8 cellular contexts compared by ENCODE assay signal in genomic region chr12:46217686-46218508, GRCh38. TPM values are rescaled to one million over a fixed set of nuclear protein-coding genes. Genes with fewer than 3 reads are reported as not detected.
DNase-seq lines count a peak whose midpoint lies in the region; ATAC-seq and TF ChIP-seq lines count a peak whose summit lies in the region.

No MANE protein-coding gene starts in this region.

- BruUV-seq in A673 (replicated peaks; lab: Mats Ljungman, UMichigan): no TSS peak

- H3K27ac ChIP-seq in right cardiac atrium (ENCODE audit: low read length) (no peak overlapping the region), upper lobe of left lung (peak overlapping the region in 3 of 4 donors; percentile 15 to 74 (median 53)), A673 (ENCODE audit: low read depth, low read length, poor library complexity, severe bottlenecking) (no peak overlapping the region)
- peak overlapping the region; percentile 92 for H3K27ac ChIP-seq in effector memory CD4-positive, alpha-beta T cell (ENCODE audit: insufficient read depth, low read length, poor library complexity, severe bottlenecking)

- ATAC-seq in right cardiac atrium (peak; percentile 36 to 46), Right ventricle myocardium inferior (no peak), HG03039 (IDR thresholded peaks at IDR 0.05; ENCODE audit: unreplicated experiment) (peak; percentile 48), upper lobe of left lung (ENCODE audit: low FRiP score in 2 of 2) (peak; percentile 79 to 81)

- TF ChIP-seq CTCF in upper lobe of left lung (IDR thresholded peaks at IDR 0.05): no peak
- TF ChIP-seq CTCF in A673 (conservative IDR thresholded peaks at IDR 0.05; ENCODE audit: low read depth, low read length): no peak

- H3K4me1 ChIP-seq in right cardiac atrium (ENCODE audit: control insufficient read depth, insufficient read depth, low read length) (peaks cover 6% of the 10 kb centered on the region), upper lobe of left lung (peaks cover 18 to 28% (median 23%) of the 10 kb centered on the region in 4 donors), A673 (ENCODE audit: insufficient read depth, low read length, poor library complexity, severe bottlenecking) (peaks cover 8% of the 10 kb centered on the region)
- peaks cover 85% of the 10 kb centered on the region for H3K4me1 ChIP-seq in effector memory CD4-positive, alpha-beta T cell (ENCODE audit: control insufficient read depth, insufficient read depth, low read length, poor library complexity, severe bottlenecking)

- WGBS in right cardiac atrium: 70% methylated on average over 9 of the region's 9 CpGs
- WGBS in upper lobe of left lung, 2 donors: 51% methylated on average over 9 of the region's 9 CpGs

- CTCF ChIA-PET in A673 (lab: Charles Lee): no interaction called here

- DNase-seq in right cardiac atrium (no peak), Right ventricle myocardium inferior (ENCODE audit: missing footprints) (no peak), RPMI8226 (peak; percentile 68), upper lobe of left lung (peak in 1 of 2 donors; percentile 77), A673 (ENCODE audit: low spot score) (no peak), NCI-H69 (lab: John Stamatoyannopoulos, UW) (no peak)
- peak; percentile 53 to 64 (median 55) for DNase-seq in effector memory CD4-positive, alpha-beta T cell

- no peak for TF ChIP-seq POLR2A in upper lobe of left lung (IDR thresholded peaks at IDR 0.05)

- H3K27me3 ChIP-seq in right cardiac atrium (ENCODE audit: control insufficient read depth, insufficient read depth) (no peaks in the 10 kb centered on the region), upper lobe of left lung (no peaks in the 10 kb centered on the region), A673 (replicated peaks; ENCODE audit: insufficient read depth, low read depth, low read length, poor library complexity) (no peaks in the 10 kb centered on the region)
- no peaks in the 10 kb centered on the region for H3K27me3 ChIP-seq in effector memory CD4-positive, alpha-beta T cell (replicated peaks; ENCODE audit: control insufficient read depth, insufficient read depth, low read length, poor library complexity, severe bottlenecking)

- no peak for TF ChIP-seq EP300 in upper lobe of left lung (IDR thresholded peaks at IDR 0.05)

- POLR2A ChIA-PET in A673 (lab: Charles Lee; ENCODE audit: low non-redundant PET): no interaction called here

- H3K4me3 ChIP-seq in right cardiac atrium (ENCODE audit: low read length) (no peak overlapping the region), upper lobe of left lung (no peak overlapping the region), A673 (ENCODE audit: low read depth, low read length, poor library complexity, severe bottlenecking) (no peak overlapping the region)
- H3K4me3 ChIP-seq in effector memory CD4-positive, alpha-beta T cell (ENCODE audit: insufficient read depth, low read depth, low read length, poor library complexity, severe bottlenecking): peak overlapping the region; percentile 26

- H3K9me3 ChIP-seq in right cardiac atrium (ENCODE audit: control insufficient read depth, low read length) (no peaks in the 10 kb centered on the region), upper lobe of left lung (no peaks in the 10 kb centered on the region), A673 (ENCODE audit: low read depth, low read length, poor library complexity, severe bottlenecking) (no peaks in the 10 kb centered on the region)
- H3K9me3 ChIP-seq in effector memory CD4-positive, alpha-beta T cell (ENCODE audit: control insufficient read depth, low read length): no peaks in the 10 kb centered on the region

- intact Hi-C loops in right cardiac atrium (cut with DNase I): no loop called here
- intact Hi-C loops in Right ventricle myocardium inferior (cut with DNase I): no loop called here
- intact Hi-C loops in A673 (cut with micrococcal nuclease; ENCODE audit: unreplicated experiment): no loop called here

- H3K36me3 ChIP-seq in effector memory CD4-positive, alpha-beta T cell (ENCODE audit: control insufficient read depth, insufficient read depth, low read length): peaks cover 7% of the 10 kb centered on the region
- peaks cover 0 to 3% (median 0%) of the 10 kb centered on the region in 4 donors for H3K36me3 ChIP-seq in upper lobe of left lung
- H3K36me3 ChIP-seq in A673 (ENCODE audit: insufficient read depth, low read length, poor library complexity, severe bottlenecking): no peaks in the 10 kb centered on the region

RNA-seq across cellular contexts. Expression of gene SLC38A1, which starts 50.9 kb away (rescaled TPM):
- total RNA-seq in right cardiac atrium: 10 to 100 TPM; 53.5 to 82.4 (median 65.7) TPM
- polyA plus RNA-seq in right cardiac atrium: 20.8 TPM
- total RNA-seq in Right ventricle myocardium inferior: 140 TPM
- 10 to 100 TPM; 12.7 to 75.7 (median 49.9) TPM for total RNA-seq in upper lobe of left lung
- total RNA-seq in A673 (2021): 78.9 and 88.9 TPM in 2 replicates

Comparison
In these comparisons a context has a peak if more than half of its experiments do, and no peak if none do; other contexts are left out.
1. DNase-seq: peak in RPMI8226 (single experiment) and effector memory CD4-positive, alpha-beta T cell (3 of 3); none in right cardiac atrium (0 of 3), Right ventricle myocardium inferior (single experiment), A673 (single experiment) and NCI-H69 (single experiment).
2. H3K27ac ChIP-seq: peak in effector memory CD4-positive, alpha-beta T cell (single experiment) and upper lobe of left lung (3 of 4); none in right cardiac atrium (single experiment) and A673 (single experiment).